8 cellular contexts compared by ENCODE assay signal in the genomic region with DNA sequence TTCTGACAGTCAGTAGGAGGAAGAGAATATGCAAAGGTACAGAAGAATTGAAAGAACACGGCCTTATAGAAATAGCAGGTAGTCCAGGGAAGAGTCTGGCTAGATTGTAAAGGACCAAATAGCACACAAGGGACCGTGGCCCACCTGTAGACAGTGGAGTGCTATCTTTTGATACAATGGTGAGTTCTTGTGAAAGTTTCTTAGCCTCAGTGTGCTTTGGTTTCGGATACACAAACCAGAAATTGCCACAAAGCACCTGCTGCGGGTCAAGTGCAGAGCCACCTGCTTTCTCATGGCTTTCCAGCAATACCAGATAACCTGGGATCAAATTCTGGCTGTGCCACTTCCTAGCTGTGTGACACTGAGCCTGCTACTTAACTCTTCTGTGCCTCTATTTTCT.
"Had no signal": no experiment of that assay in that cellular context is flagged by ENCODE, and none has a peak within 500 bp of the region (broad histone marks: within the 10 kb centered on the region; RNA-seq: fewer than 3 reads in every experiment).

No MANE protein-coding gene starts in this region.

- H3K27ac ChIP-seq: GM23248 had no signal

- H2AFZ ChIP-seq: GM23248 had no signal

- DNase-seq: GM23248, GOT3, H7, HFFc6, IMR-90, KG1 had no signal

- H3K9me3 ChIP-seq: HAP-1 had no signal

- H3K4me3 ChIP-seq: GM23248, HAP-1, K562 had no signal

- H3K9ac ChIP-seq: GM23248 had no signal

- H3K4me1 ChIP-seq: HAP-1 had no signal

- H3K36me3 ChIP-seq: HAP-1 had no signal

- ATAC-seq: K562 had no signal
